21 cellular contexts compared by ENCODE assay signal in the genomic region with DNA sequence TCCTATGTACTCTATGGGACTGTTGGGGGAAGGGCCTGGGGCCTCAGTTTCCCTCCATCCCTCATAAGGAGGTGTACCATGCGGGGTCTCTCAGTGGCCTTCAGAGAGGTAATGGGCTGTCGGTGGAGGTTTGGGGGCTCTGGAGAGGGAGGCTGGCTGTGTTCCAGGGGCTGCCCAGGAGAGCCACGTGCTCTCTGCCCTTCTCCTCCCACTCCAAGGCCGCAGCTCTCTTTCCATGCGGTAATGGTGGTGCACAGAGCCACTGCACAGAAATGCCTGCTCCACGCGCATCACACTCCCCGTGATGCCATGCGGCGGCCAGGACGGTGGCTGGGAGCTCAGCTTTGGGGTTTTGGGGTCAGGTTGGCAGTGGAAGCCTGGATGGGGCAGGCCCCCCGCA.
A peak's percentile ranks its signal among the peaks of the same experiment; 100 is the strongest.
DNase-seq lines count a peak whose midpoint lies in the region; ATAC-seq and TF ChIP-seq lines count a peak whose summit lies in the region.
"Had no signal": no experiment of that assay in that cellular context is flagged by ENCODE, and none has a peak within 500 bp of the region (broad histone marks: within the 10 kb centered on the region; RNA-seq: fewer than 3 reads in every experiment).

No MANE protein-coding gene starts in this region.

- in situ Hi-C loops in transverse colon (cut with MboI; ENCODE audit: low pct_ligation_motif_present in 1 of 4, low pct_unique_long_range_greater_than_20kb in 1 of 4, low sequenced_read_pairs in 3 of 4): no loop called here

- WGBS in transverse colon (ENCODE audit: low coverage in 1 of 2), 2 donors: 79% methylated on average over 6 of the region's 12 CpGs; no CpG with 5 or more reads in 1 of the 2 donors

- H3K4me3 ChIP-seq in neutrophil (ENCODE audit: low read depth in 1 of 2, low read length in 1 of 2) (no peak overlapping the region), transverse colon (no peak overlapping the region), ascending aorta (no peak overlapping the region)
- H3K4me3 ChIP-seq: GM23248, sigmoid colon had no signal

- peak; percentile 44 for DNase-seq in amniotic epithelial cell (ENCODE audit: low read depth)
- DNase-seq in left ventricle myocardium superior: no peak
- no peak for DNase-seq in transverse colon
- no peak for DNase-seq in ascending aorta (ENCODE audit: low spot score in 2 of 2)
- DNase-seq in NCI-H2107 (lab: John Stamatoyannopoulos, UW): no peak
- DNase-seq in NAMALWA (ENCODE audit: low spot score): no peak
- DNase-seq in occipital lobe (lab: John Stamatoyannopoulos, UW): no peak
- DNase-seq: activated CD4-positive, alpha-beta T cell treated with anti-CD3 and anti-CD28 coated beads, Interleukin-2, amount 50 U/mL, for 1 hour; activated gamma-delta T cell treated with Interleukin-2 at 50 U/mL for 16 hours; anterior cingulate cortex; cerebellar nuclear complex; effector memory CD4-positive, alpha-beta T cell; Karpas-422; NCI-H1105 treated with DMSO at 0.1 percent for 48 hours; NCI-H2081 treated with DMSO at 0.1 percent for 48 hours; SHP77; sigmoid colon; stimulated activated naive CD4-positive, alpha-beta T cell; T-helper 1 cell had no signal

- TF ChIP-seq CTCF in neutrophil (IDR thresholded peaks at IDR 0.05) (no peak), transverse colon (IDR thresholded peaks at IDR 0.05) (no peak), ascending aorta (IDR thresholded peaks at IDR 0.05) (no peak)

- ATAC-seq in left ventricle myocardium superior: peak; percentile 18

- H3K4me1 ChIP-seq in neutrophil (ENCODE audit: control insufficient read depth in 1 of 2, insufficient read depth in 1 of 2, low read depth in 1 of 2, low read length in 1 of 2): no peaks in the 10 kb centered on the region
- peaks cover 19 to 27% (median 23%) of the 10 kb centered on the region in 4 donors for H3K4me1 ChIP-seq in transverse colon
- no peaks in the 10 kb centered on the region for H3K4me1 ChIP-seq in ascending aorta

- H3K36me3 ChIP-seq in neutrophil (peaks cover 100% of the 10 kb centered on the region), transverse colon (peaks cover 0 to 6% (median 2%) of the 10 kb centered on the region in 4 donors), ascending aorta (peaks cover 48 to 69% of the 10 kb centered on the region in 2 donors)

- H3K9me3 ChIP-seq in neutrophil (no peaks in the 10 kb centered on the region), transverse colon (no peaks in the 10 kb centered on the region), ascending aorta (no peaks in the 10 kb centered on the region)
- H3K9me3 ChIP-seq: sigmoid colon had no signal

- TF ChIP-seq POLR2A in transverse colon (IDR thresholded peaks at IDR 0.05): no peak

- peak overlapping the region; percentile 1 for H3K27ac ChIP-seq in neutrophil
- H3K27ac ChIP-seq in transverse colon: peak overlapping the region; percentile 44 to 75 (median 69)
- no peak overlapping the region for H3K27ac ChIP-seq in ascending aorta
- H3K27ac ChIP-seq: GM23248 had no signal

- no peak for TF ChIP-seq EP300 in transverse colon (IDR thresholded peaks at IDR 0.05; ENCODE audit: low read depth)

- intact Hi-C loops in left ventricle myocardium superior (cut with micrococcal nuclease) (no loop called here), transverse colon (cut with DNase I; ENCODE audit: low total_unique reads) (no loop called here), ascending aorta (cut with DNase I) (no loop called here)

- no peaks in the 10 kb centered on the region for H3K27me3 ChIP-seq in neutrophil
- H3K27me3 ChIP-seq in transverse colon: no peaks in the 10 kb centered on the region
- no peaks in the 10 kb centered on the region for H3K27me3 ChIP-seq in ascending aorta
- H3K27me3 ChIP-seq: sigmoid colon had no signal

Comparison
In these comparisons a context has a peak if more than half of its experiments do, and no peak if none do; other contexts are left out.
1. H3K27ac ChIP-seq: peak in neutrophil (single experiment) and transverse colon (4 of 4); none in ascending aorta (0 of 2).